13 cellular contexts compared by ENCODE assay signal in genomic region chr6:151285121-151285520, GRCh38. TPM values are rescaled to one million over a fixed set of nuclear protein-coding genes. Genes with fewer than 3 reads are reported as not detected.
DNase-seq lines count a peak whose midpoint lies in the region; ATAC-seq and TF ChIP-seq lines count a peak whose summit lies in the region.
"Had no signal": no experiment of that assay in that cellular context is flagged by ENCODE, and none has a peak within 500 bp of the region (broad histone marks: within the 10 kb centered on the region; RNA-seq: fewer than 3 reads in every experiment).

No MANE protein-coding gene starts in this region.

- H2BK15ac ChIP-seq in IMR-90 (ENCODE audit: low read depth, low read length): peak overlapping the region; percentile 22; the same call in 1 of the 3 replicates

- H3K14ac ChIP-seq in IMR-90 (replicated peaks; ENCODE audit: low read depth, low read length): no peak overlapping the region

- H3K4me2 ChIP-seq in IMR-90 (ENCODE audit: low read depth, low read length) (no peak overlapping the region), PC-9 (no peak overlapping the region)

- H3K18ac ChIP-seq in IMR-90 (ENCODE audit: low read depth, low read length): no peak overlapping the region

- H3K36me3 ChIP-seq in ACC112 (ENCODE audit: insufficient read depth, low read length) (no peaks in the 10 kb centered on the region), IMR-90 (ENCODE audit: control insufficient read depth, insufficient read depth, low read length) (peaks cover 2% of the 10 kb centered on the region; the same call in 1 of the 2 replicates), muscle layer of colon (ENCODE audit: insufficient read depth, low read length) (no peaks in the 10 kb centered on the region), PC-9 (ENCODE audit: low read depth) (no peaks in the 10 kb centered on the region)

- no peak overlapping the region for H2AK9ac ChIP-seq in IMR-90 (replicated peaks; ENCODE audit: low read depth, low read length, poor library complexity)

- H3K9ac ChIP-seq in IMR-90 (ENCODE audit: low read depth, low read length): no peak overlapping the region
- no peak overlapping the region for H3K9ac ChIP-seq in muscle layer of colon (ENCODE audit: low read length)

- H3K27ac ChIP-seq in ACC112 (ENCODE audit: low read depth, low read length) (peak overlapping the region; percentile 82), IMR-90 (ENCODE audit: insufficient read depth, low read length) (no peak overlapping the region), muscle layer of colon (ENCODE audit: low read depth, low read length) (peak overlapping the region; percentile 79), PC-9 (no peak overlapping the region)

- H3K9me2 ChIP-seq in PC-9 (ENCODE audit: insufficient read depth): no peaks in the 10 kb centered on the region

- H4K20me1 ChIP-seq in IMR-90 (ENCODE audit: insufficient read depth, low read length) (no peaks in the 10 kb centered on the region), PC-9 (ENCODE audit: insufficient read depth) (no peaks in the 10 kb centered on the region)

- H4K8ac ChIP-seq in IMR-90 (ENCODE audit: low read depth in 2 of 2, low read length in 2 of 2): no peak overlapping the region

- dilution Hi-C loops in IMR-90 (cut with HindIII; ENCODE audit: low sequenced_read_pairs, unreplicated experiment): no loop called here

- peaks cover 5% of the 10 kb centered on the region; the same call in 1 of the 2 replicates for H3F3A ChIP-seq in PC-9 (ENCODE audit: insufficient read depth, low read depth)

- H3K4me1 ChIP-seq in ACC112 (ENCODE audit: control insufficient read depth, insufficient read depth, low read length, unreplicated experiment) (peaks cover 27% of the 10 kb centered on the region), IMR-90 (ENCODE audit: control insufficient read depth, insufficient read depth, low read length) (peaks cover 2% of the 10 kb centered on the region), muscle layer of colon (ENCODE audit: insufficient read depth, low read length) (peaks cover 72% of the 10 kb centered on the region), PC-9 (replicated peaks; ENCODE audit: insufficient read depth) (no peaks in the 10 kb centered on the region)

- TF ChIP-seq POLR2A in IMR-90 (IDR thresholded peaks at IDR 0.05; ENCODE audit: low read depth, low read length): no peak

- POLR2A ChIA-PET in IMR-90 (lab: Charles Lee; ENCODE audit: unreplicated experiment): no interaction called here
- POLR2A ChIA-PET in PC-9 (lab: Charles Lee; ENCODE audit: unreplicated experiment): no interaction called here

- H3K56ac ChIP-seq in IMR-90 (ENCODE audit: extremely low read depth, insufficient read depth, low read length): no peak overlapping the region

- BruUV-seq in IMR-90 (replicated peaks; lab: Mats Ljungman, UMichigan) (no TSS peak), PC-9 (replicated peaks; lab: Mats Ljungman, UMichigan) (no TSS peak)

- H3K4me3 ChIP-seq in ACC112 (ENCODE audit: low read depth, low read length): peak overlapping the region; percentile 68
- H3K4me3 ChIP-seq in IMR-90 (ENCODE audit: insufficient read depth, low read depth, low read length): no peak overlapping the region
- no peak overlapping the region for H3K4me3 ChIP-seq in epithelial cell of proximal tubule (ENCODE audit: low read depth, low read length)
- H3K4me3 ChIP-seq in muscle layer of colon (ENCODE audit: low read depth in 1 of 2, low read length in 2 of 2): no peak overlapping the region
- no peak overlapping the region for H3K4me3 ChIP-seq in PC-9

- ATAC-seq in IMR-90 (ENCODE audit: low read depth): peak; percentile 46
- no peak for ATAC-seq in HG03354 (IDR thresholded peaks at IDR 0.05; ENCODE audit: poor library complexity, severe bottlenecking, unreplicated experiment)
- no peak for ATAC-seq in GM19455 (IDR thresholded peaks at IDR 0.05; ENCODE audit: unreplicated experiment)
- ATAC-seq: naive thymus-derived CD8-positive, alpha-beta T cell; Panc1 had no signal

- H2AFZ ChIP-seq in ACC112 (ENCODE audit: low read length, unreplicated experiment) (no peak overlapping the region), IMR-90 (replicated peaks; ENCODE audit: low read length, poor library complexity) (no peak overlapping the region), PC-9 (no peak overlapping the region)

- H3K4ac ChIP-seq in IMR-90 (ENCODE audit: low read depth, low read length): no peak overlapping the region

- no peak overlapping the region for H2BK5ac ChIP-seq in IMR-90 (ENCODE audit: low read depth, low read length, poor library complexity, severe bottlenecking)

- no peak overlapping the region for H2AK5ac ChIP-seq in IMR-90 (ENCODE audit: low read depth, low read length)

- no peaks in the 10 kb centered on the region for H3K9me3 ChIP-seq in IMR-90 (ENCODE audit: control insufficient read depth, insufficient read depth, low read length)
- H3K9me3 ChIP-seq in muscle layer of colon (ENCODE audit: low read length): no peaks in the 10 kb centered on the region
- H3K9me3 ChIP-seq in PC-9 (ENCODE audit: insufficient read depth, low read depth): no peaks in the 10 kb centered on the region

- no peak overlapping the region for H2BK120ac ChIP-seq in IMR-90 (ENCODE audit: low read depth, low read length)

- peaks cover 74% of the 10 kb centered on the region for H3K79me2 ChIP-seq in ACC112 (ENCODE audit: control insufficient read depth, insufficient read depth, low read length, unreplicated experiment)
- no peaks in the 10 kb centered on the region for H3K79me2 ChIP-seq in PC-9 (ENCODE audit: low read depth)

- no peak overlapping the region; the same call in 1 of the 2 replicates for H4K5ac ChIP-seq in IMR-90 (ENCODE audit: low read depth, low read length)

- no peaks in the 10 kb centered on the region for H3K9me1 ChIP-seq in IMR-90 (ENCODE audit: insufficient read depth, low read length)

- DNase-seq in IMR-90: peak; percentile 80
- DNase-seq in epithelial cell of proximal tubule (ENCODE audit: low read depth): peak; percentile 44
- DNase-seq in NCI-H510A treated with DMSO at 0.1 percent for 48 hours (lab: John Stamatoyannopoulos, UW): no peak
- DNase-seq in PC-9: no peak
- DNase-seq: activated CD4-positive, CD25-positive, alpha-beta regulatory T cell; activated naive CD8-positive, alpha-beta T cell treated with anti-CD3 and anti-CD28 coated beads, Interleukin-2, amount 10 ng/mL, durations not matched to agents 7 days and 5 days; NCI-H1417 treated with DMSO at 0.1 percent for 48 hours had no signal

- intact Hi-C loops in IMR-90 (cut with micrococcal nuclease) (no loop called here), PC-9 (cut with micrococcal nuclease; ENCODE audit: unreplicated experiment) (no loop called here)

- CTCF ChIA-PET in IMR-90 (lab: Yijun Ruan, JAX): no interaction called here
- CTCF ChIA-PET in PC-9 (lab: Charles Lee): interaction anchor here (0.6 kb wide), 1 partner anchor 40 kb away, joined by 3 read pairs; no protein-coding TSS in a partner anchor

- no peak overlapping the region for H2BK20ac ChIP-seq in IMR-90 (ENCODE audit: low read depth, low read length)

- no peak overlapping the region for H4K91ac ChIP-seq in IMR-90 (ENCODE audit: insufficient read depth, low read depth, low read length)

- H3K23ac ChIP-seq in IMR-90 (ENCODE audit: low read depth, low read length): no peak overlapping the region

- TF ChIP-seq CTCF in IMR-90 (conservative IDR thresholded peaks at IDR 0.05; ENCODE audit: low read depth, low read length) (no peak), epithelial cell of proximal tubule (conservative IDR thresholded peaks at IDR 0.05; ENCODE audit: low read depth, low read length) (no peak), PC-9 (conservative IDR thresholded peaks at IDR 0.05) (no peak)

- no peak for TF ChIP-seq RAD21 in IMR-90 (IDR thresholded peaks at IDR 0.05; ENCODE audit: low read length)

- H3K27me3 ChIP-seq in ACC112 (ENCODE audit: insufficient read depth, low read length): no peaks in the 10 kb centered on the region
- no peaks in the 10 kb centered on the region for H3K27me3 ChIP-seq in IMR-90 (ENCODE audit: control insufficient read depth, insufficient read depth, low read length)
- no peaks in the 10 kb centered on the region for H3K27me3 ChIP-seq in muscle layer of colon (ENCODE audit: control insufficient read depth in 1 of 2, insufficient read depth in 2 of 2, low read length in 2 of 2)
- H3K27me3 ChIP-seq in PC-9 (ENCODE audit: insufficient read depth, low read depth): no peaks in the 10 kb centered on the region

- peaks cover 3 to 8% of the 10 kb centered on the region in 2 experiments for H3K79me1 ChIP-seq in IMR-90 (ENCODE audit: low read depth in 1 of 2, low read length in 2 of 2)

- in situ Hi-C loops in IMR-90 (cut with MboI; ENCODE audit: low sequenced_read_pairs): no loop called here

TF ChIP-seq in IMR-90, 13 proteins besides CTCF, POLR2A, EP300 and RAD21 (continues in another document):
- no peak for TF ChIP-seq MAFK (IDR thresholded peaks at IDR 0.05; ENCODE audit: low read depth, low read length)
- TF ChIP-seq MAZ (IDR thresholded peaks at IDR 0.05; ENCODE audit: borderline replicate concordance, low read depth, low read length): no peak
- TF ChIP-seq CEBPB (IDR thresholded peaks at IDR 0.05; ENCODE audit: low read depth, low read length): no peak
- TF ChIP-seq ELK1 (IDR thresholded peaks at IDR 0.05; ENCODE audit: borderline replicate concordance, low read depth, low read length): no peak
- TF ChIP-seq RCOR1 (IDR thresholded peaks at IDR 0.05; ENCODE audit: insufficient replicate concordance, low read length): no peak
- TF ChIP-seq, protein P1, sequence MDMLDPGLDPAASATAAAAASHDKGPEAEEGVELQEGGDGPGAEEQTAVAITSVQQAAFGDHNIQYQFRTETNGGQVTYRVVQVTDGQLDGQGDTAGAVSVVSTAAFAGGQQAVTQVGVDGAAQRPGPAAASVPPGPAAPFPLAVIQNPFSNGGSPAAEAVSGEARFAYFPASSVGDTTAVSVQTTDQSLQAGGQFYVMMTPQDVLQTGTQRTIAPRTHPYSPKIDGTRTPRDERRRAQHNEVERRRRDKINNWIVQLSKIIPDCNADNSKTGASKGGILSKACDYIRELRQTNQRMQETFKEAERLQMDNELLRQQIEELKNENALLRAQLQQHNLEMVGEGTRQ (IDR thresholded peaks at IDR 0.05; ENCODE audit: low read depth, low read length): no peak
- TF ChIP-seq FOS (IDR thresholded peaks at IDR 0.05; ENCODE audit: low read depth, low read length): no peak

RNA-seq across cellular contexts. Expression of gene AKAP12, which starts 45.4 kb away (rescaled TPM):
- total RNA-seq in IMR-90 (2012; rRNA removed): 118 and 176 TPM in 2 replicates
- 50.0 and 56.0 TPM in 2 replicates for polyA plus RNA-seq in IMR-90 (2012; rRNA removed)
- 15.6 and 18.9 TPM in 2 replicates for polyA plus RNA-seq in IMR-90 (2012; cell fraction: cytosol; rRNA removed)
- 14.3 and 102 TPM in 2 replicates for polyA plus RNA-seq in IMR-90 (2012; cell fraction: nucleus; rRNA removed; ENCODE audit: low replicate concordance)
- total RNA-seq in epithelial cell of proximal tubule: 191 and 430 TPM in 2 replicates
- 9.2 and 12.6 TPM in 2 replicates for total RNA-seq in PC-9 (2021)
- total RNA-seq: naive thymus-derived CD8-positive, alpha-beta T cell had no signal

Comparison
In these comparisons a context has a peak if more than half of its experiments do, and no peak if none do; other contexts are left out.
1. H3K27ac ChIP-seq: peak in ACC112 (single experiment) and muscle layer of colon (single experiment); none in IMR-90 (single experiment) and PC-9 (single experiment).
2. DNase-seq: peak in IMR-90 (single experiment) and epithelial cell of proximal tubule (single experiment); none in NCI-H510A treated with DMSO at 0.1 percent for 48 hours (single experiment) and PC-9 (0 of 2).